In genomic region chr17:51475650-51476221, GRCh38 we compare ENCODE assay signal across 30 cellular contexts.
"Had no signal": no experiment of that assay in that cellular context is flagged by ENCODE, and none has a peak within 500 bp of the region (broad histone marks: within the 10 kb centered on the region; RNA-seq: fewer than 3 reads in every experiment).

No MANE protein-coding gene starts in this region.

- H3K36me3 ChIP-seq: breast epithelium had no signal

- H3K36me3 Mint-ChIP-seq: activated naive CD4-positive, alpha-beta T cell treated with anti-CD3 and anti-CD28 coated beads, Interleukin-2, amount 50 U/mL, for 24 hours; activated naive CD8-positive, alpha-beta T cell treated with anti-CD3 and anti-CD28 coated beads, Interleukin-2, amount 10 ng/mL, durations not matched to agents 7 days and 5 days; WTC11 had no signal

- H3K27ac ChIP-seq: body of pancreas, breast epithelium, PC-9, RWPE1 had no signal

- H3K4me1 ChIP-seq: body of pancreas, breast epithelium had no signal

- H2AFZ ChIP-seq: PC-9 had no signal

- H3K9me3 ChIP-seq: body of pancreas had no signal

- DNase-seq: activated CD4-positive, alpha-beta T cell treated with anti-CD3 and anti-CD28 coated beads for 36 hours; activated CD4-positive, alpha-beta T cell treated with anti-CD3 and anti-CD28 coated beads, Interleukin-2, amount 10 ng/mL, durations not matched to agents 7 days and 5 days; activated CD4-positive, alpha-beta T cell treated with anti-CD3 and anti-CD28 coated beads, Interleukin-2, amount 50 U/mL, for 48 hours; activated CD8-positive, alpha-beta T cell treated with anti-CD3 and anti-CD28 coated beads, Interleukin-2, amount 10 ng/mL, durations not matched to agents 7 days and 5 days; activated gamma-delta T cell; activated naive CD4-positive, alpha-beta T cell treated with Interleukin-2 at 50 U/mL for 16 hours; activated naive CD8-positive, alpha-beta T cell treated with anti-CD3 and anti-CD28 coated beads, Interleukin-2, amount 10 ng/mL, durations not matched to agents 7 days and 5 days; activated T-cell treated with anti-CD3 and anti-CD28 coated beads, Interleukin-2, amount 50 U/mL, for 24 hours; body of pancreas; Kasumi-1; KG1; MM.1S; MV-4-11; NCI-H1092; NCI-H1436 treated with DMSO at 0.1 percent for 48 hours; NCI-H1694 treated with DMSO at 0.1 percent for 48 hours; NCI-H2029; NCI-H446; NCI-H510A treated with DMSO at 0.1 percent for 48 hours; NCI-H526 treated with DMSO at 0.1 percent for 48 hours; PC-9; SIG-M5; T1000 had no signal

- H3K27ac Mint-ChIP-seq: activated CD4-positive, alpha-beta T cell treated with anti-CD3 and anti-CD28 coated beads for 36 hours; activated CD4-positive, alpha-beta T cell treated with anti-CD3 and anti-CD28 coated beads, Interleukin-2, amount 10 ng/mL, durations not matched to agents 7 days and 5 days; activated CD8-positive, alpha-beta T cell treated with anti-CD3 and anti-CD28 coated beads, Interleukin-2, amount 10 ng/mL, durations not matched to agents 7 days and 5 days; activated naive CD4-positive, alpha-beta T cell treated with anti-CD3 and anti-CD28 coated beads, Interleukin-2, amount 50 U/mL, for 24 hours; activated naive CD8-positive, alpha-beta T cell treated with anti-CD3 and anti-CD28 coated beads, Interleukin-2, amount 10 ng/mL, durations not matched to agents 7 days and 5 days; activated T-cell treated with anti-CD3 and anti-CD28 coated beads, Interleukin-2, amount 50 U/mL, for 24 hours; activated T-helper 2 cell treated with anti-CD3 and anti-CD28 coated beads, Interferon-gamma antibody, Interleukin-2, Interleukin-4, amounts not matched to agents 10 μg/mL and 5 μg/mL and 100 μg/mL, durations not matched to agents 14 hours and 24 hours and 36 hours; WTC11 had no signal

- H3K4me3 ChIP-seq: body of pancreas, breast epithelium, PC-9 had no signal

- H3K27me3 Mint-ChIP-seq: activated CD4-positive, alpha-beta T cell treated with anti-CD3 and anti-CD28 coated beads for 36 hours; activated naive CD4-positive, alpha-beta T cell treated with anti-CD3 and anti-CD28 coated beads, Interleukin-2, amount 50 U/mL, for 24 hours had no signal

- H3K4me3 Mint-ChIP-seq: activated CD4-positive, alpha-beta T cell treated with anti-CD3 and anti-CD28 coated beads for 36 hours; activated CD4-positive, alpha-beta T cell treated with anti-CD3 and anti-CD28 coated beads, Interleukin-2, amount 10 ng/mL, durations not matched to agents 7 days and 5 days; activated CD8-positive, alpha-beta T cell treated with anti-CD3 and anti-CD28 coated beads, Interleukin-2, amount 10 ng/mL, durations not matched to agents 7 days and 5 days; activated naive CD4-positive, alpha-beta T cell treated with anti-CD3 and anti-CD28 coated beads, Interleukin-2, amount 50 U/mL, for 24 hours; activated naive CD8-positive, alpha-beta T cell treated with anti-CD3 and anti-CD28 coated beads, Interleukin-2, amount 10 ng/mL, durations not matched to agents 7 days and 5 days; activated T-cell treated with anti-CD3 and anti-CD28 coated beads, Interleukin-2, amount 50 U/mL, for 24 hours; WTC11 had no signal

- ATAC-seq: activated CD4-positive, alpha-beta T cell treated with anti-CD3 and anti-CD28 coated beads for 36 hours; activated CD4-positive, CD25-positive, alpha-beta regulatory T cell treated with anti-CD3 and anti-CD28 coated beads, Interleukin-2, amount 50 U/mL, for 24 hours; activated CD8-positive, alpha-beta T cell treated with anti-CD3 and anti-CD28 coated beads, Interleukin-2, amount 10 ng/mL, durations not matched to agents 7 days and 5 days; body of pancreas; Right ventricle myocardium inferior; WTC11 had no signal

- H3K4me2 ChIP-seq: PC-9 had no signal

- H3K4me1 Mint-ChIP-seq: activated CD4-positive, alpha-beta T cell treated with anti-CD3 and anti-CD28 coated beads for 36 hours; activated CD4-positive, alpha-beta T cell treated with anti-CD3 and anti-CD28 coated beads, Interleukin-2, amount 10 ng/mL, durations not matched to agents 7 days and 5 days; activated naive CD8-positive, alpha-beta T cell treated with anti-CD3 and anti-CD28 coated beads, Interleukin-2, amount 10 ng/mL, durations not matched to agents 7 days and 5 days had no signal

- H3K27me3 ChIP-seq: body of pancreas had no signal
